18 cellular contexts compared by ENCODE assay signal in genomic region chr18:63189041-63189440, GRCh38.
DNase-seq lines count a peak whose midpoint lies in the region; ATAC-seq and TF ChIP-seq lines count a peak whose summit lies in the region.
"Had no signal": no experiment of that assay in that cellular context is flagged by ENCODE, and none has a peak within 500 bp of the region (broad histone marks: within the 10 kb centered on the region; RNA-seq: fewer than 3 reads in every experiment).

No MANE protein-coding gene starts in this region.

- H3K27ac ChIP-seq in uterus = peak overlapping the region; percentile 10 to 72
- H3K27ac ChIP-seq: A549, SJSA1 had no signal

- no peaks in the 10 kb centered on the region for H3K36me3 ChIP-seq in uterus
- H3K36me3 ChIP-seq: SJSA1 had no signal

- no peak for TF ChIP-seq CTCF in uterus (IDR thresholded peaks at IDR 0.05)

- no peaks in the 10 kb centered on the region for H3K27me3 ChIP-seq in uterus
- H3K27me3 ChIP-seq: SJSA1 had no signal

- DNase-seq in activated naive CD4-positive, alpha-beta T cell treated with anti-CD3 and anti-CD28 coated beads, Interleukin-2, amount 50 U/mL, for 72 hours (ENCODE audit: low spot score in 2 of 2) = no peak
- DNase-seq in activated naive CD4-positive, alpha-beta T cell treated with anti-CD3 and anti-CD28 coated beads for 36 hours = no peak
- DNase-seq in T-helper 17 cell = no peak
- no peak for DNase-seq in naive thymus-derived CD8-positive, alpha-beta T cell
- no peak for DNase-seq in uterus
- DNase-seq in NCI-H146 (lab: John Stamatoyannopoulos, UW) = no peak
- DNase-seq in DMS53 treated with DMSO at 0.1 percent for 48 hours (lab: John Stamatoyannopoulos, UW; ENCODE audit: unreplicated experiment) = no peak
- DNase-seq: DND-41, GDM1, GOT3, Kasumi-1, NCI-H2029, NCI-H510A treated with DMSO at 0.1 percent for 48 hours, RPMI8226 had no signal

- no peak overlapping the region for H3K4me3 ChIP-seq in uterus
- H3K4me3 ChIP-seq: A549, SJSA1 had no signal

- intact Hi-C loops in activated naive CD4-positive, alpha-beta T cell treated with anti-CD3 and anti-CD28 coated beads for 36 hours (cut with micrococcal nuclease) = no loop called here
- intact Hi-C loops in uterus (cut with DNase I; ENCODE audit: low total_unique reads) = no loop called here

- H3K9me3 ChIP-seq in T-helper 17 cell (ENCODE audit: control insufficient read depth, low read length, poor library complexity, severe bottlenecking) (no peaks in the 10 kb centered on the region), uterus (no peaks in the 10 kb centered on the region)
- H3K9me3 ChIP-seq: A549, SJSA1 had no signal

- no peaks in the 10 kb centered on the region for H3K27me3 Mint-ChIP-seq in activated naive CD4-positive, alpha-beta T cell treated with anti-CD3 and anti-CD28 coated beads for 36 hours (ENCODE audit: low read depth)
- H3K27me3 Mint-ChIP-seq in T-helper 17 cell = no peaks in the 10 kb centered on the region
- H3K27me3 Mint-ChIP-seq in naive thymus-derived CD8-positive, alpha-beta T cell = no peaks in the 10 kb centered on the region

- no peak for TF ChIP-seq POLR2A in uterus (IDR thresholded peaks at IDR 0.05)

- H3K36me3 Mint-ChIP-seq in activated naive CD4-positive, alpha-beta T cell treated with anti-CD3 and anti-CD28 coated beads, Interleukin-2, amount 50 U/mL, for 72 hours = peaks cover 5 to 48% of the 10 kb centered on the region in 2 donors
- peaks cover 7% of the 10 kb centered on the region for H3K36me3 Mint-ChIP-seq in activated naive CD4-positive, alpha-beta T cell treated with anti-CD3 and anti-CD28 coated beads for 36 hours (ENCODE audit: low read depth)
- H3K36me3 Mint-ChIP-seq in T-helper 17 cell (ENCODE audit: low read depth) = peaks cover 2% of the 10 kb centered on the region
- peaks cover 0 to 9% (median 9%) of the 10 kb centered on the region in 3 donors for H3K36me3 Mint-ChIP-seq in naive thymus-derived CD8-positive, alpha-beta T cell

- peak overlapping the region; percentile 3 to 48 for H3K27ac Mint-ChIP-seq in activated naive CD4-positive, alpha-beta T cell treated with anti-CD3 and anti-CD28 coated beads, Interleukin-2, amount 50 U/mL, for 72 hours
- no peak overlapping the region for H3K27ac Mint-ChIP-seq in activated naive CD4-positive, alpha-beta T cell treated with anti-CD3 and anti-CD28 coated beads for 36 hours
- H3K27ac Mint-ChIP-seq in T-helper 17 cell = peak overlapping the region; percentile 72
- H3K27ac Mint-ChIP-seq in naive thymus-derived CD8-positive, alpha-beta T cell = peak overlapping the region in 6 of 10 donors; percentile 24 to 79 (median 54)

- H3K4me3 Mint-ChIP-seq in activated naive CD4-positive, alpha-beta T cell treated with anti-CD3 and anti-CD28 coated beads for 36 hours = no peak overlapping the region
- no peak overlapping the region for H3K4me3 Mint-ChIP-seq in T-helper 17 cell
- H3K4me3 Mint-ChIP-seq in naive thymus-derived CD8-positive, alpha-beta T cell = no peak overlapping the region

- CTCF ChIA-PET in activated naive CD4-positive, alpha-beta T cell treated with anti-CD3 and anti-CD28 coated beads for 36 hours (lab: Charles Lee) = interaction anchor here (0.7 to 1.2 kb wide), 2 partner anchors 19 to 36 kb away, joined by 3 read pairs; no protein-coding TSS in a partner anchor

- H3K9me3 Mint-ChIP-seq in activated naive CD4-positive, alpha-beta T cell treated with anti-CD3 and anti-CD28 coated beads, Interleukin-2, amount 50 U/mL, for 72 hours = peaks cover 3 to 9% of the 10 kb centered on the region in 2 donors
- peaks cover 2% of the 10 kb centered on the region for H3K9me3 Mint-ChIP-seq in activated naive CD4-positive, alpha-beta T cell treated with anti-CD3 and anti-CD28 coated beads for 36 hours
- H3K9me3 Mint-ChIP-seq in naive thymus-derived CD8-positive, alpha-beta T cell = no peaks in the 10 kb centered on the region

- no peak for ATAC-seq in activated naive CD4-positive, alpha-beta T cell treated with anti-CD3 and anti-CD28 coated beads, Interleukin-2, amount 50 U/mL, for 72 hours
- no peak for ATAC-seq in T-helper 17 cell
- no peak for ATAC-seq in naive thymus-derived CD8-positive, alpha-beta T cell
- no peak for ATAC-seq in GM18498 (IDR thresholded peaks at IDR 0.05; ENCODE audit: unreplicated experiment)
- ATAC-seq: A549, HepG2 had no signal

- H3K4me1 Mint-ChIP-seq in activated naive CD4-positive, alpha-beta T cell treated with anti-CD3 and anti-CD28 coated beads for 36 hours (ENCODE audit: low read depth) = peaks cover 77% of the 10 kb centered on the region
- peaks cover 59% of the 10 kb centered on the region for H3K4me1 Mint-ChIP-seq in T-helper 17 cell
- peaks cover 29 to 82% (median 74%) of the 10 kb centered on the region in 4 donors for H3K4me1 Mint-ChIP-seq in naive thymus-derived CD8-positive, alpha-beta T cell

- POLR2A ChIA-PET in naive thymus-derived CD8-positive, alpha-beta T cell (lab: Charles Lee) = no interaction called here

- peaks cover 10 to 11% of the 10 kb centered on the region in 2 donors for H3K4me1 ChIP-seq in uterus
- H3K4me1 ChIP-seq: A549 had no signal
